ENCODE assay signal across 16 cellular contexts in genomic region chr1:79151006-79151796, GRCh38.
DNase-seq lines count a peak whose midpoint lies in the region; ATAC-seq and TF ChIP-seq lines count a peak whose summit lies in the region.
"Had no signal": no experiment of that assay in that cellular context is flagged by ENCODE, and none has a peak within 500 bp of the region (broad histone marks: within the 10 kb centered on the region; RNA-seq: fewer than 3 reads in every experiment).

No MANE protein-coding gene starts in this region.

- H3K4me1 ChIP-seq in PC-9 (replicated peaks; ENCODE audit: insufficient read depth) (no peaks in the 10 kb centered on the region), parathyroid adenoma (no peaks in the 10 kb centered on the region), endodermal cell (ENCODE audit: control insufficient read depth, insufficient read depth, low read length) (no peaks in the 10 kb centered on the region)
- H3K4me1 ChIP-seq: HAP-1, Peyer's patch had no signal

- 0 to 53% methylated on average over 1 to 5 of the region's 6 CpGs for WGBS in endodermal cell (ENCODE audit: insufficient coverage in 1 of 2, insufficient read length in 1 of 2), 2 experiments

- H3K4me2 ChIP-seq in PC-9 (no peak overlapping the region), parathyroid adenoma (ENCODE audit: low read length) (peak overlapping the region; percentile 48)

- H3K9me3 Mint-ChIP-seq in endodermal cell: no peaks in the 10 kb centered on the region

- ATAC-seq in HG03045 (IDR thresholded peaks at IDR 0.05; ENCODE audit: unreplicated experiment): no peak
- ATAC-seq: CD8-positive, alpha-beta T cell; SK-N-SH treated with all-trans-retinoic acid at 6 μM for 48 hours had no signal

- POLR2A ChIA-PET in PC-9 (lab: Charles Lee; ENCODE audit: unreplicated experiment): no interaction called here

- H3K9me3 ChIP-seq in PC-9 (ENCODE audit: insufficient read depth, low read depth): no peaks in the 10 kb centered on the region
- H3K9me3 ChIP-seq in parathyroid adenoma (ENCODE audit: control insufficient read depth, low read length): no peaks in the 10 kb centered on the region
- no peaks in the 10 kb centered on the region for H3K9me3 ChIP-seq in endodermal cell (ENCODE audit: control insufficient read depth, low read length)
- H3K9me3 ChIP-seq: HAP-1, Peyer's patch had no signal

- H3K27ac ChIP-seq in PC-9 (no peak overlapping the region), parathyroid adenoma (no peak overlapping the region), endodermal cell (ENCODE audit: low read depth, low read length) (no peak overlapping the region)
- H3K27ac ChIP-seq: Peyer's patch had no signal

- no peak overlapping the region for H3K27ac Mint-ChIP-seq in endodermal cell
- H3K27ac Mint-ChIP-seq: CD8-positive, alpha-beta T cell; IgD-negative memory B cell had no signal

- H3F3A ChIP-seq in PC-9 (ENCODE audit: insufficient read depth, low read depth): no peaks in the 10 kb centered on the region

- TF ChIP-seq CTCF in LNCaP clone FGC (IDR thresholded peaks at IDR 0.05; ENCODE audit: control insufficient read depth, extremely low read depth, insufficient read depth) (no peak), PC-9 (conservative IDR thresholded peaks at IDR 0.05) (no peak), parathyroid adenoma (IDR thresholded peaks at IDR 0.05) (no peak), endodermal cell (conservative IDR thresholded peaks at IDR 0.05) (no peak)

- H2AFZ ChIP-seq in PC-9 (peak overlapping the region; percentile 8; the same call in 1 of the 2 replicates), parathyroid adenoma (no peak overlapping the region)

- no peaks in the 10 kb centered on the region for H3K27me3 Mint-ChIP-seq in endodermal cell (ENCODE audit: insufficient read depth)
- H3K27me3 Mint-ChIP-seq: IgD-negative memory B cell had no signal

- H3K9ac ChIP-seq in parathyroid adenoma (no peak overlapping the region), endodermal cell (ENCODE audit: extremely low read depth, low read length, poor library complexity, severe bottlenecking) (no peak overlapping the region)

- H3K36me3 Mint-ChIP-seq in endodermal cell (ENCODE audit: low read depth): no peaks in the 10 kb centered on the region
- H3K36me3 Mint-ChIP-seq: CD8-positive, alpha-beta T cell; IgD-negative memory B cell had no signal

- H3K27me3 ChIP-seq in PC-9 (ENCODE audit: insufficient read depth, low read depth): no peaks in the 10 kb centered on the region
- no peaks in the 10 kb centered on the region for H3K27me3 ChIP-seq in parathyroid adenoma (ENCODE audit: control insufficient read depth, insufficient read depth, low read length)
- no peaks in the 10 kb centered on the region for H3K27me3 ChIP-seq in endodermal cell (ENCODE audit: control insufficient read depth, insufficient read depth, low read length, poor library complexity, severe bottlenecking)
- H3K27me3 ChIP-seq: Peyer's patch had no signal

- CTCF ChIA-PET in PC-9 (lab: Charles Lee): no interaction called here

- no peak overlapping the region for H3K4me3 Mint-ChIP-seq in endodermal cell
- H3K4me3 Mint-ChIP-seq: CD8-positive, alpha-beta T cell; IgD-negative memory B cell had no signal

- intact Hi-C loops in PC-9 (cut with micrococcal nuclease; ENCODE audit: unreplicated experiment): no loop called here

- no peaks in the 10 kb centered on the region for H3K9me2 ChIP-seq in PC-9 (ENCODE audit: insufficient read depth)

- peak; percentile 52 for DNase-seq in LNCaP clone FGC (ENCODE audit: low read depth)
- DNase-seq in PC-9: peak in 1 of 2 experiments; percentile 63
- DNase-seq in dermis blood vessel endothelial cell: peak; percentile 43
- DNase-seq in endodermal cell: no peak
- no peak for DNase-seq in NCI-H1092 treated with DMSO at 0.1 percent for 48 hours (lab: John Stamatoyannopoulos, UW)
- DNase-seq: CD8-positive, alpha-beta T cell; NCI-H146; NCI-H2081 treated with DMSO at 0.1 percent for 48 hours; NCI-H526; Peyer's patch; Right ventricle myocardium superior had no signal

- H4K20me1 ChIP-seq in PC-9 (ENCODE audit: insufficient read depth): no peaks in the 10 kb centered on the region

- BruUV-seq in PC-9 (replicated peaks; lab: Mats Ljungman, UMichigan): no TSS peak

- H3K36me3 ChIP-seq in PC-9 (ENCODE audit: low read depth): no peaks in the 10 kb centered on the region
- H3K36me3 ChIP-seq in parathyroid adenoma (ENCODE audit: control insufficient read depth, insufficient read depth, low read length): no peaks in the 10 kb centered on the region
- no peaks in the 10 kb centered on the region for H3K36me3 ChIP-seq in endodermal cell (ENCODE audit: control insufficient read depth, insufficient read depth, low read length)
- H3K36me3 ChIP-seq: HAP-1, Peyer's patch had no signal

- H3K4me3 ChIP-seq in LNCaP clone FGC (ENCODE audit: low read depth, low read length): no peak overlapping the region
- H3K4me3 ChIP-seq in PC-9: no peak overlapping the region
- H3K4me3 ChIP-seq in parathyroid adenoma (ENCODE audit: low read depth, low read length): peak overlapping the region; percentile 3
- no peak overlapping the region for H3K4me3 ChIP-seq in endodermal cell (ENCODE audit: low read length)
- H3K4me3 ChIP-seq: HAP-1, Peyer's patch had no signal

- H3K79me2 ChIP-seq in PC-9 (ENCODE audit: low read depth): no peaks in the 10 kb centered on the region
- H3K79me2 ChIP-seq in parathyroid adenoma: no peaks in the 10 kb centered on the region

- H3K4me1 Mint-ChIP-seq in endodermal cell: peaks cover 9% of the 10 kb centered on the region

Comparison
In these comparisons a context has a peak if more than half of its experiments do, and no peak if none do; other contexts are left out.
1. DNase-seq: peak in LNCaP clone FGC (single experiment) and dermis blood vessel endothelial cell (single experiment); none in endodermal cell (single experiment) and NCI-H1092 treated with DMSO at 0.1 percent for 48 hours (single experiment).